Comparison of ENCODE assay signal across 19 cellular contexts in genomic region chr7:128708235-128708634, GRCh38.
"Had no signal": no experiment of that assay in that cellular context is flagged by ENCODE, and none has a peak within 500 bp of the region (broad histone marks: within the 10 kb centered on the region; RNA-seq: fewer than 3 reads in every experiment).

No MANE protein-coding gene starts in this region.

- H3K36me3 ChIP-seq: breast epithelium, colonic mucosa, heart right ventricle, right lobe of liver, tibial artery, WERI-Rb-1 had no signal

- ATAC-seq: heart right ventricle, left cardiac atrium, mucosa of descending colon, right lobe of liver, T-cell had no signal

- H3K4me3 ChIP-seq: breast epithelium, colonic mucosa, heart right ventricle, mucosa of descending colon, right lobe of liver, skin epidermis, tibial artery had no signal

- H3K27me3 ChIP-seq: breast epithelium, colonic mucosa, heart right ventricle, right lobe of liver, tibial artery had no signal

- H3K4me1 ChIP-seq: breast epithelium, colonic mucosa, right lobe of liver, tibial artery had no signal

- H3K9me3 ChIP-seq: breast epithelium, colonic mucosa, mucosa of descending colon, right lobe of liver, tibial artery had no signal

- H3K27ac ChIP-seq: breast epithelium, colonic mucosa, epithelial cell of prostate, heart right ventricle, right lobe of liver, skin epidermis, tibial artery, WERI-Rb-1 had no signal

- DNase-seq: activated gamma-delta T cell treated with Interleukin-2 at 50 U/mL for 16 hours; activated T-cell treated with anti-CD3 and anti-CD28 coated beads, Interleukin-2, amount 50 U/mL, for 1 hour; aorta; colonic mucosa; heart right ventricle; left cardiac atrium; mucosa of descending colon; nephron progenitor cell; occipital lobe; posterior cingulate gyrus; right lobe of liver; stimulated activated CD4-positive, alpha-beta T cell treated with anti-CD3 and anti-CD28 coated beads, Interleukin-1b, Interleukin-23, amount 100 ng/mL, for 48 hours; T-cell; tibial artery; WERI-Rb-1 had no signal

- FAIRE-seq: TTC549 had no signal
